Comparison of ENCODE assay signal across 13 cellular contexts in genomic region chr7:1053002-1053411, GRCh38. TPM values are rescaled to one million over a fixed set of nuclear protein-coding genes. Genes with fewer than 3 reads are reported as not detected.
DNase-seq lines count a peak whose midpoint lies in the region; ATAC-seq, FAIRE-seq and TF ChIP-seq lines count a peak whose summit lies in the region.
"Had no signal": no experiment of that assay in that cellular context is flagged by ENCODE, and none has a peak within 500 bp of the region (broad histone marks: within the 10 kb centered on the region; RNA-seq: fewer than 3 reads in every experiment).

No MANE protein-coding gene starts in this region.

- DNase-seq in G401 (ENCODE audit: low spot score), result peak; percentile 54
- no peak for DNase-seq in astrocyte (ENCODE audit: low read depth)
- peak; percentile 60 for DNase-seq in left ventricle myocardium superior
- DNase-seq in psoas muscle, result peak in 1 of 2 donors; percentile 52
- no peak for DNase-seq in central memory CD4-positive, alpha-beta T cell
- DNase-seq in NCI-H1436 treated with DMSO at 0.1 percent for 48 hours (lab: John Stamatoyannopoulos, UW), result no peak
- DNase-seq in activated CD4-positive, alpha-beta T cell treated with anti-CD3 and anti-CD28 coated beads for 48 hours, result no peak
- DNase-seq: NCI-H2227 treated with DMSO at 0.1 percent for 48 hours, small intestine, T1000 had no signal

- H3K4me1 ChIP-seq in astrocyte (ENCODE audit: insufficient read depth, low read length) (no peaks in the 10 kb centered on the region), psoas muscle (peaks cover 66% of the 10 kb centered on the region)

- WGBS in psoas muscle, 3 donors, result 66 to 80% (median 75%) methylated on average over 15 to 17 of the region's 17 CpGs

- H3K36me3 ChIP-seq in astrocyte (ENCODE audit: insufficient read depth, low read length) (no peaks in the 10 kb centered on the region), psoas muscle (ENCODE audit: insufficient read depth in 1 of 2, low read depth in 1 of 2) (peaks cover 0 to 5% of the 10 kb centered on the region in 2 donors)

- no peak overlapping the region for H3K4me3 Mint-ChIP-seq in astrocyte (ENCODE audit: unreplicated experiment)

- in situ Hi-C loops in G401 (cut with HindIII; ENCODE audit: low sequenced_read_pairs), result no loop called here

- peaks cover 2% of the 10 kb centered on the region for H3K27me3 Mint-ChIP-seq in astrocyte (ENCODE audit: low read depth, unreplicated experiment)

- H3K9ac ChIP-seq in astrocyte (ENCODE audit: low read length), result no peak overlapping the region

- no peaks in the 10 kb centered on the region for H3K27me3 ChIP-seq in astrocyte (ENCODE audit: insufficient read depth, low read length)
- H3K27me3 ChIP-seq in psoas muscle (ENCODE audit: insufficient read depth in 3 of 3, low read length in 2 of 3), result no peaks in the 10 kb centered on the region

- H3K4me3 ChIP-seq in astrocyte (ENCODE audit: insufficient read depth, low read depth, low read length) (no peak overlapping the region), psoas muscle (no peak overlapping the region)

- FAIRE-seq in astrocyte (lab: Jason Lieb, UNC), result no peak
- FAIRE-seq: GM12892, small intestine, urothelium cell line had no signal

- H2AFZ ChIP-seq in astrocyte (ENCODE audit: low read depth, low read length), result no peak overlapping the region

- peak overlapping the region; percentile 18 for H3K27ac Mint-ChIP-seq in astrocyte (ENCODE audit: unreplicated experiment)

- peaks cover 3% of the 10 kb centered on the region for H3K4me1 Mint-ChIP-seq in astrocyte (ENCODE audit: low read depth, unreplicated experiment)

- ATAC-seq in left ventricle myocardium superior (no peak), psoas muscle (no peak), HG02884 (IDR thresholded peaks at IDR 0.05; ENCODE audit: unreplicated experiment) (no peak)

- H3K79me2 ChIP-seq in astrocyte (ENCODE audit: insufficient read depth, low read length), result no peaks in the 10 kb centered on the region

- H3K4me2 ChIP-seq in astrocyte (ENCODE audit: low read length), result no peak overlapping the region

- H4K20me1 ChIP-seq in astrocyte (ENCODE audit: insufficient read depth, low read length), result peaks cover 51% of the 10 kb centered on the region

- H3K27ac ChIP-seq in astrocyte (ENCODE audit: low read depth, low read length) (no peak overlapping the region), psoas muscle (peak overlapping the region; percentile 68)

- intact Hi-C loops in left ventricle myocardium superior (cut with micrococcal nuclease), result no loop called here
- intact Hi-C loops in psoas muscle (cut with DNase I), result no loop called here

- H3K9me3 ChIP-seq in astrocyte (ENCODE audit: insufficient read depth, low read depth, low read length) (no peaks in the 10 kb centered on the region), psoas muscle (no peaks in the 10 kb centered on the region)

- H3K9me3 Mint-ChIP-seq in astrocyte (ENCODE audit: unreplicated experiment), result no peaks in the 10 kb centered on the region

- H3K36me3 Mint-ChIP-seq in astrocyte (ENCODE audit: low read depth, unreplicated experiment), result peaks cover 3% of the 10 kb centered on the region

- TF ChIP-seq CTCF in astrocyte (IDR thresholded peaks at IDR 0.05; ENCODE audit: insufficient read depth, low read depth, low read length) (no peak), psoas muscle (IDR thresholded peaks at IDR 0.05) (no peak)

RNA-seq across cellular contexts. Expression of gene GPR146, which starts 8.7 kb away (rescaled TPM):
- 1.2 TPM in 1 of 2 replicates, not detected in the other for total RNA-seq in G401 (2014; rRNA removed; shearing (Covaris generic))
- total RNA-seq in astrocyte (1.7 and 3.4 TPM in 2 replicates), left ventricle myocardium superior (41.5 TPM), psoas muscle (10 to 100 TPM in 1 of 4 donors, 1 to 10 TPM in 3; 5.0 to 12.1 (median 7.5) TPM)
- polyA plus RNA-seq in psoas muscle, result 10 to 100 TPM in 1 of 3 donors, 1 to 10 TPM in 2; 9.4 to 14.0 (median 9.9) TPM

RNA-seq across cellular contexts. Expression of gene GPER1, which starts 34.9 kb away (rescaled TPM):
- total RNA-seq in G401 (2014; rRNA removed; shearing (Covaris generic)), result 1.4 and 3.5 TPM in 2 replicates
- total RNA-seq in astrocyte, result 13.7 and 17.4 TPM in 2 replicates
- 2.8 TPM for total RNA-seq in left ventricle myocardium superior
- 1 to 10 TPM; 1.1 to 3.1 (median 1.5) TPM for total RNA-seq in psoas muscle
- 1 to 10 TPM in 2 of 3 donors, under 1 TPM in 1; 0.90 to 1.5 (median 1.4) TPM for polyA plus RNA-seq in psoas muscle

Comparison
In these comparisons a context has a peak if more than half of its experiments do, and no peak if none do; other contexts are left out.
1. DNase-seq: peak in G401 (single experiment) and left ventricle myocardium superior (single experiment); none in astrocyte (single experiment), central memory CD4-positive, alpha-beta T cell (single experiment), NCI-H1436 treated with DMSO at 0.1 percent for 48 hours (single experiment) and activated CD4-positive, alpha-beta T cell treated with anti-CD3 and anti-CD28 coated beads for 48 hours (single experiment).